In the genomic region with DNA sequence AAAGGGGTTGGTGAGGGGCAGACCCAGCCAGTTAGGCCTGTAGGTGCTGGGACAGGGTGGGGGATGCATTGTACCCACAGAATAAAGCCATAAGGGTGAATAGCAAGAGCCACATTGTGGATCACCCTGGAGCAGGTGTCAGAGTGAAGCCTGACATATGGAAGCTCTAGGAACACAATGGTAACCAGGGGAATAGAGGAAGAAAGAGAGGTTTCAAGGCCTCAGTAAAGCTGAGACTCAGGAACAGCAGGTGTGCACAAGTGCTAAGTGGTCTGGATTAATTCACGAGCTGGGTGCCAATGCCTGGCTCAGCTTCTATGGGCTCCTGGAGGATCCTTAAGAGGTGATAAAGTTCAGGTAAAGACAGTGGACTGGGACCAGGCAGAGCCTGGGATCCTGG, we compare ENCODE assay signal across 16 cellular contexts.
"Had no signal": no experiment of that assay in that cellular context is flagged by ENCODE, and none has a peak within 500 bp of the region (broad histone marks: within the 10 kb centered on the region; RNA-seq: fewer than 3 reads in every experiment).

No MANE protein-coding gene starts in this region.

- H3K36me3 Mint-ChIP-seq: memory B cell; naive thymus-derived CD4-positive, alpha-beta T cell; stimulated activated effector memory CD8-positive, alpha-beta T cell treated with anti-CD3 and anti-CD28 coated beads, Interleukin-12 subunit alpha, Interleukin-12 subunit beta, amount 100 ng/mL, for 72 hours had no signal

- H3K9me3 Mint-ChIP-seq: activated CD8-positive, alpha-beta T cell treated with anti-CD3 and anti-CD28 coated beads for 36 hours; activated T-cell treated with anti-CD3 and anti-CD28 coated beads, Interleukin-2, amount 50 U/mL, for 4 hours; memory B cell; stimulated activated effector memory CD8-positive, alpha-beta T cell treated with anti-CD3 and anti-CD28 coated beads, Interleukin-12 subunit alpha, Interleukin-12 subunit beta, amount 100 ng/mL, for 72 hours had no signal

- H3K4me1 Mint-ChIP-seq: activated CD4-positive, alpha-beta T cell treated with anti-CD3 and anti-CD28 coated beads for 36 hours; memory B cell; naive thymus-derived CD4-positive, alpha-beta T cell; stimulated activated effector memory CD8-positive, alpha-beta T cell treated with anti-CD3 and anti-CD28 coated beads, Interleukin-12 subunit alpha, Interleukin-12 subunit beta, amount 100 ng/mL, for 72 hours had no signal

- H3K27ac ChIP-seq: foreskin keratinocyte, neutrophil, thoracic aorta had no signal

- ATAC-seq: activated CD4-positive, alpha-beta T cell treated with anti-CD3 and anti-CD28 coated beads for 36 hours; activated CD8-positive, alpha-beta T cell treated with anti-CD3 and anti-CD28 coated beads for 36 hours; activated T-cell treated with anti-CD3 and anti-CD28 coated beads, Interleukin-2, amount 50 U/mL, for 4 hours; foreskin keratinocyte; left ventricle myocardium superior; mucosa of descending colon; naive thymus-derived CD4-positive, alpha-beta T cell; stimulated activated effector memory CD8-positive, alpha-beta T cell treated with anti-CD3 and anti-CD28 coated beads, Interleukin-12 subunit alpha, Interleukin-12 subunit beta, amount 100 ng/mL, for 72 hours had no signal

- H3K27ac Mint-ChIP-seq: activated CD4-positive, alpha-beta T cell treated with anti-CD3 and anti-CD28 coated beads for 36 hours; activated CD8-positive, alpha-beta T cell treated with anti-CD3 and anti-CD28 coated beads for 36 hours; memory B cell; naive thymus-derived CD4-positive, alpha-beta T cell; stimulated activated effector memory CD8-positive, alpha-beta T cell treated with anti-CD3 and anti-CD28 coated beads, Interleukin-12 subunit alpha, Interleukin-12 subunit beta, amount 100 ng/mL, for 72 hours had no signal

- H3K27me3 ChIP-seq: neutrophil had no signal

- H3K4me1 ChIP-seq: foreskin keratinocyte had no signal

- H3K9me3 ChIP-seq: mucosa of descending colon, neutrophil, thoracic aorta had no signal

- H3K4me3 ChIP-seq: mucosa of descending colon, thoracic aorta had no signal

- H3K4me3 Mint-ChIP-seq: activated CD4-positive, alpha-beta T cell treated with anti-CD3 and anti-CD28 coated beads for 36 hours; activated CD8-positive, alpha-beta T cell treated with anti-CD3 and anti-CD28 coated beads for 36 hours; activated T-cell treated with anti-CD3 and anti-CD28 coated beads, Interleukin-2, amount 50 U/mL, for 4 hours; memory B cell; naive thymus-derived CD4-positive, alpha-beta T cell; stimulated activated effector memory CD8-positive, alpha-beta T cell treated with anti-CD3 and anti-CD28 coated beads, Interleukin-12 subunit alpha, Interleukin-12 subunit beta, amount 100 ng/mL, for 72 hours had no signal

- H3K36me3 ChIP-seq: neutrophil, thoracic aorta had no signal

- DNase-seq: activated CD4-positive, alpha-beta T cell treated with anti-CD3 and anti-CD28 coated beads for 36 hours; activated CD8-positive, alpha-beta T cell treated with anti-CD3 and anti-CD28 coated beads for 36 hours; activated effector memory CD4-positive, alpha-beta T cell treated with Interleukin-2 at 50 U/mL for 16 hours; activated naive CD4-positive, alpha-beta T cell treated with anti-CD3 and anti-CD28 coated beads, Interleukin-2, amount 50 U/mL, for 16 hours; activated T-cell treated with anti-CD3 and anti-CD28 coated beads, Interleukin-2, amount 50 U/mL, for 4 hours; effector CD8-positive, alpha-beta T cell; foreskin keratinocyte; glutamatergic neuron; hypothalamus; left ventricle myocardium superior; mucosa of descending colon; naive thymus-derived CD4-positive, alpha-beta T cell had no signal
